8 cellular contexts compared by ENCODE assay signal in genomic region chr6:17265570-17265969, GRCh38.
"Had no signal": no experiment of that assay in that cellular context is flagged by ENCODE, and none has a peak within 500 bp of the region (broad histone marks: within the 10 kb centered on the region; RNA-seq: fewer than 3 reads in every experiment).

No MANE protein-coding gene starts in this region.

- DNase-seq: GDM1, GF-D8 had no signal

- FAIRE-seq: G401.6, GM12878, GM12891, GM12892, GM18507, GM19239 had no signal

- H3K4me3 ChIP-seq: GM12878 had no signal

- ATAC-seq: GM12878 had no signal
